6 cellular contexts compared by ENCODE assay signal in the genomic region with DNA sequence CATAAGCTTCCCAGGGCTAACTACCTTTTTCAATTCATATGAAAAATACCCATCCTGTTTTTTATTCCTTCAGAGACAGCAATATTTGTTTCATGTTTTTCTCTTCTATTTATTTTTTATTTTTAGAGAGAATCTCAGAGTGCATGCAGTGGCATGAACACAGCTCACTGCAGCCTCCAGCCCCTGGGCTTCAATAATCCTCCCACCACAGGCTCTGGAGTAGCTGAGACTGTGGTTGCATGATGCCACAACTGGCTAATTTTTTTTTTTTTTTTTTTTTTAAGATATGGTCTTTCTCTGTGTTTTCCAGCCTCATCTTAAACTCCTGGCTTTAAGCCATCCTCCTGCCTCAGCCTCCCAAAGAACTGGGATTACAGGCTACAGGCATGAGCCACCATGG.
"Had no signal": no experiment of that assay in that cellular context is flagged by ENCODE, and none has a peak within 500 bp of the region (broad histone marks: within the 10 kb centered on the region; RNA-seq: fewer than 3 reads in every experiment).

No MANE protein-coding gene starts in this region.

- H3K4me3 ChIP-seq: GM23338, K562 had no signal

- H3K27ac ChIP-seq: HL-60 had no signal

- DNase-seq: H9, HCEC 1CT had no signal

- H2AFZ ChIP-seq: GM23338 had no signal

- H3K4me2 ChIP-seq: GM23338 had no signal

- ATAC-seq: GM23338, HepG2, K562 had no signal
